ENCODE assay signal across 8 cellular contexts in the genomic region with DNA sequence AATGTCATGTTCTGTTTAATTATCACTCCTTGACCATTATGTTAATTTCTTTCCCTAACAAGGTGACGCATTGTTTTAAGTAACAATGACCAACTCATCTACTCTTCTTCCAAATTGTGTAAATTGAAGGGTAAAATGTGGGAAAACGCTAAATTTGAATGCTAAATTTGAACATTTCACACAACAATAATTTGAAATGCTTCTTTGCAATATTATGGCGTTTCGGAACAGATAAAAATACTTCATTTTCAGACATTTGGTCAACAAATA. TPM values are rescaled to one million over a fixed set of nuclear protein-coding genes. Genes with fewer than 3 reads are reported as not detected.
DNase-seq lines count a peak whose midpoint lies in the region; ATAC-seq and TF ChIP-seq lines count a peak whose summit lies in the region.

No MANE protein-coding gene starts in this region.

- H3K36me3 Mint-ChIP-seq in stimulated activated naive CD8-positive, alpha-beta T cell treated with anti-CD3 and anti-CD28 coated beads, Interleukin-15, Interleukin-2, amounts not matched to agents 100 ng/mL and 50 ng/mL, for 24 hours (ENCODE audit: low read depth): no peaks in the 10 kb centered on the region

- H3K27me3 Mint-ChIP-seq in stimulated activated naive CD8-positive, alpha-beta T cell treated with anti-CD3 and anti-CD28 coated beads, Interleukin-15, Interleukin-2, amounts not matched to agents 100 ng/mL and 50 ng/mL, for 24 hours: no peaks in the 10 kb centered on the region

- peak overlapping the region; percentile 86 to 97 for H3K9ac ChIP-seq in mucosa of rectum (ENCODE audit: low read depth in 1 of 2, low read length in 2 of 2)

- no peak for TF ChIP-seq POLR2A in breast epithelium (IDR thresholded peaks at IDR 0.05)

- ATAC-seq in stimulated activated naive CD8-positive, alpha-beta T cell treated with anti-CD3 and anti-CD28 coated beads, Interleukin-15, Interleukin-2, amounts not matched to agents 100 U/mL and 50 U/mL, for 24 hours: no peak
- ATAC-seq in GM21526 (IDR thresholded peaks at IDR 0.05; ENCODE audit: low FRiP score, unreplicated experiment): no peak
- ATAC-seq in GM18519 (IDR thresholded peaks at IDR 0.05; ENCODE audit: low FRiP score, unreplicated experiment): no peak
- ATAC-seq in HG03460 (IDR thresholded peaks at IDR 0.05; ENCODE audit: unreplicated experiment): no peak
- ATAC-seq in GM21576 (IDR thresholded peaks at IDR 0.05; ENCODE audit: unreplicated experiment): no peak

- H3K27ac ChIP-seq in breast epithelium (peak overlapping the region; percentile 99 to 100), mucosa of rectum (ENCODE audit: low read depth in 2 of 2, low read length in 2 of 2) (peak overlapping the region in 1 of 2 donors; percentile 99)

- no peaks in the 10 kb centered on the region for H3K9me3 Mint-ChIP-seq in stimulated activated naive CD8-positive, alpha-beta T cell treated with anti-CD3 and anti-CD28 coated beads, Interleukin-15, Interleukin-2, amounts not matched to agents 100 ng/mL and 50 ng/mL, for 24 hours

- no peaks in the 10 kb centered on the region for H3K36me3 ChIP-seq in breast epithelium
- no peaks in the 10 kb centered on the region for H3K36me3 ChIP-seq in mucosa of rectum (ENCODE audit: control insufficient read depth in 2 of 2, insufficient read depth in 2 of 2, low read length in 2 of 2)

- H3K4me1 ChIP-seq in breast epithelium: peaks cover 0 to 4% of the 10 kb centered on the region in 2 donors
- H3K4me1 ChIP-seq in mucosa of rectum (ENCODE audit: control insufficient read depth in 2 of 2, insufficient read depth in 2 of 2, low read length in 2 of 2): peaks cover 0 to 5% of the 10 kb centered on the region in 2 donors

- H3K27me3 ChIP-seq in breast epithelium (no peaks in the 10 kb centered on the region), mucosa of rectum (ENCODE audit: control insufficient read depth in 2 of 2, insufficient read depth in 2 of 2, low read length in 2 of 2) (no peaks in the 10 kb centered on the region)

- intact Hi-C loops in breast epithelium (cut with DNase I; ENCODE audit: low total_unique reads): no loop called here

- peak overlapping the region; percentile 84 for H3K4me3 Mint-ChIP-seq in stimulated activated naive CD8-positive, alpha-beta T cell treated with anti-CD3 and anti-CD28 coated beads, Interleukin-15, Interleukin-2, amounts not matched to agents 100 ng/mL and 50 ng/mL, for 24 hours

- H3K4me3 ChIP-seq in breast epithelium (peak overlapping the region; percentile 89 to 99 (median 93)), mucosa of rectum (ENCODE audit: low read length in 2 of 2) (peak overlapping the region; percentile 67 to 88)

- DNase-seq in stimulated activated naive CD8-positive, alpha-beta T cell treated with anti-CD3 and anti-CD28 coated beads, Interleukin-15, Interleukin-2, amounts not matched to agents 100 U/mL and 50 U/mL, for 24 hours: no peak
- DNase-seq in breast epithelium (ENCODE audit: low spot score in 2 of 2): no peak

- no peak for TF ChIP-seq CTCF in breast epithelium (IDR thresholded peaks at IDR 0.05)

- peaks cover 12% of the 10 kb centered on the region for H3K4me1 Mint-ChIP-seq in stimulated activated naive CD8-positive, alpha-beta T cell treated with anti-CD3 and anti-CD28 coated beads, Interleukin-15, Interleukin-2, amounts not matched to agents 100 ng/mL and 50 ng/mL, for 24 hours (ENCODE audit: low read depth)

- H3K9me3 ChIP-seq in breast epithelium: no peaks in the 10 kb centered on the region
- H3K9me3 ChIP-seq in mucosa of rectum (ENCODE audit: control insufficient read depth in 2 of 2, low read length in 2 of 2): no peaks in the 10 kb centered on the region

- H3K27ac Mint-ChIP-seq in stimulated activated naive CD8-positive, alpha-beta T cell treated with anti-CD3 and anti-CD28 coated beads, Interleukin-15, Interleukin-2, amounts not matched to agents 100 ng/mL and 50 ng/mL, for 24 hours: peak overlapping the region; percentile 88

RNA-seq across cellular contexts. Expression of gene KMT2C, which starts 29.2 kb away (rescaled TPM):
- total RNA-seq in breast epithelium: 100 to 1,000 TPM in 1 of 3 donors, 10 to 100 TPM in 2; 73.6 to 112 (median 85.5) TPM
